8 cellular contexts compared by ENCODE assay signal in the genomic region with DNA sequence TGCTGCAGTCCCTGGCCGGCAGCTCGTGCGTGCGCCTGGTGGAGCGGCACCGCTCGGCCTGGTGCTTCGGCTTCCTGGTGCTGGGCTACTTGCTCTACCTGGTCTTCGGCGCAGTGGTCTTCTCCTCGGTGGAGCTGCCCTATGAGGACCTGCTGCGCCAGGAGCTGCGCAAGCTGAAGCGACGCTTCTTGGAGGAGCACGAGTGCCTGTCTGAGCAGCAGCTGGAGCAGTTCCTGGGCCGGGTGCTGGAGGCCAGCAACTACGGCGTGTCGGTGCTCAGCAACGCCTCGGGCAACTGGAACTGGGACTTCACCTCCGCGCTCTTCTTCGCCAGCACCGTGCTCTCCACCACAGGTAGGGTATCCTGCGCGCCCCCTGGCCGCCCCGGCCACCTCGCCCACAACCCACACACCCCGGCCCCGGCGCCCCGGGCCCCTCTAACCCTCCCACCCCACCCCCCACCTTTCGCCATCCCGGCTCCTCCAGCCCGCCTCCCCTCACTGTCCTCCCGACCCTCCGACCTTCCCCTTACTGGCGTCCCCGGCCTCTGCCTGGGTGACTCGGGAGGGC. TPM values are rescaled to one million over a fixed set of nuclear protein-coding genes. Genes with fewer than 3 reads are reported as not detected.
DNase-seq lines count a peak whose midpoint lies in the region; ATAC-seq and TF ChIP-seq lines count a peak whose summit lies in the region.

No MANE protein-coding gene starts in this region.

- peak overlapping the region; percentile 84 for H3K4me3 ChIP-seq in neural progenitor cell

- H4K20me1 ChIP-seq in neural progenitor cell (ENCODE audit: low read depth), result no peaks in the 10 kb centered on the region

- peak overlapping the region; percentile 90 for H3K4me3 Mint-ChIP-seq in neural progenitor cell

- peaks cover 10% of the 10 kb centered on the region for H3F3A ChIP-seq in neural progenitor cell (ENCODE audit: low read depth)

- peaks cover 37% of the 10 kb centered on the region for H3K27me3 Mint-ChIP-seq in neural progenitor cell (ENCODE audit: insufficient read depth, low read depth)

- no peak overlapping the region for H3K27ac ChIP-seq in neural progenitor cell

- ATAC-seq in HG02642 (IDR thresholded peaks at IDR 0.05; ENCODE audit: poor library complexity, unreplicated experiment), result peak; percentile 48
- no peak for ATAC-seq in GM21825 (IDR thresholded peaks at IDR 0.05; ENCODE audit: unreplicated experiment)

- no peak for TF ChIP-seq CTCF in neural progenitor cell (IDR thresholded peaks at IDR 0.05)

- H3K4me1 Mint-ChIP-seq in neural progenitor cell, result peaks cover 24% of the 10 kb centered on the region

- peak overlapping the region; percentile 98 for H2AFZ ChIP-seq in neural progenitor cell (replicated peaks)

- H3K36me3 Mint-ChIP-seq in neural progenitor cell, result no peaks in the 10 kb centered on the region

- H3K4me1 ChIP-seq in neural progenitor cell, result peaks cover 14% of the 10 kb centered on the region

- H3K36me3 ChIP-seq in neural progenitor cell, result no peaks in the 10 kb centered on the region

- no peak overlapping the region for H3K9ac ChIP-seq in neural progenitor cell

- peaks cover 54% of the 10 kb centered on the region for H3K27me3 ChIP-seq in neural progenitor cell

- no peaks in the 10 kb centered on the region for H3K9me3 Mint-ChIP-seq in neural progenitor cell

- no peaks in the 10 kb centered on the region for H3K79me2 ChIP-seq in neural progenitor cell (ENCODE audit: low read depth)

- peak; percentile 20 for DNase-seq in activated CD4-positive, alpha-beta T cell treated with anti-CD3 and anti-CD28 coated beads for 48 hours
- DNase-seq in activated CD4-positive, alpha-beta T cell treated with anti-CD3 and anti-CD28 coated beads, Interleukin-2, amount 50 U/mL, for 1 hour, result no peak
- DNase-seq in SKM-1 (lab: John Stamatoyannopoulos, UW; ENCODE audit: unreplicated experiment), result peak; percentile 48
- peak; percentile 45 for DNase-seq in fibroblast of gingiva (ENCODE audit: low read depth)
- DNase-seq in neural progenitor cell (ENCODE audit: low spot score), result peak; percentile 55
- DNase-seq in NAMALWA (ENCODE audit: low spot score), result no peak

- no peak overlapping the region for H3K27ac Mint-ChIP-seq in neural progenitor cell

- H3K9me3 ChIP-seq in neural progenitor cell (ENCODE audit: low read depth), result no peaks in the 10 kb centered on the region

- H3K4me2 ChIP-seq in neural progenitor cell, result peak overlapping the region; percentile 100

RNA-seq across cellular contexts. Expression of a gene that starts 0.4 kb away (rescaled TPM):
- 0.11 and 0.31 TPM in 2 replicates for total RNA-seq in neural progenitor cell (ENCODE audit: low replicate concordance)

Comparison
In these comparisons a context has a peak if more than half of its experiments do, and no peak if none do; other contexts are left out.
1. DNase-seq: peak in activated CD4-positive, alpha-beta T cell treated with anti-CD3 and anti-CD28 coated beads for 48 hours (single experiment), SKM-1 (single experiment), fibroblast of gingiva (single experiment) and neural progenitor cell (single experiment); none in activated CD4-positive, alpha-beta T cell treated with anti-CD3 and anti-CD28 coated beads, Interleukin-2, amount 50 U/mL, for 1 hour (single experiment) and NAMALWA (single experiment).